8 cellular contexts compared by ENCODE assay signal in genomic region chr3:20039765-20040475, GRCh38. TPM values are rescaled to one million over a fixed set of nuclear protein-coding genes. Genes with fewer than 3 reads are reported as not detected.
DNase-seq lines count a peak whose midpoint lies in the region; ATAC-seq and TF ChIP-seq lines count a peak whose summit lies in the region.

Gene KAT2B, plus strand, starts transcription at chr3:20040446. Its CDS starts 32 bp downstream, at chr3:20040478.

- BruUV-seq in OCI-LY7 (replicated peaks; lab: Mats Ljungman, UMichigan), result no TSS peak

- H3K36me3 Mint-ChIP-seq in activated T-cell treated with anti-CD3 and anti-CD28 coated beads, Interleukin-2, amount 50 U/mL, for 24 hours (ENCODE audit: low read depth), result peaks cover 5% of the 10 kb centered on the region

- no peaks in the 10 kb centered on the region for H3K9me2 ChIP-seq in OCI-LY7 (ENCODE audit: insufficient read depth, low read length)

- no peaks in the 10 kb centered on the region for H3K27me3 Mint-ChIP-seq in activated T-cell treated with anti-CD3 and anti-CD28 coated beads, Interleukin-2, amount 50 U/mL, for 24 hours

- intact Hi-C loops in OCI-LY7 (cut with micrococcal nuclease; ENCODE audit: unreplicated experiment), result loop anchor here (1.0 to 10.0 kb wide), 5 partner anchors 8 to 1295 kb away; partner anchors contain the start of gene SGO1

- H3K36me3 ChIP-seq in OCI-LY7 (ENCODE audit: insufficient read depth, low read length) (no peaks in the 10 kb centered on the region), esophagus (ENCODE audit: control insufficient read depth in 2 of 2, insufficient read depth in 2 of 2, low read length in 1 of 2) (no peaks in the 10 kb centered on the region), muscle layer of duodenum (ENCODE audit: control insufficient read depth in 1 of 2, insufficient read depth in 2 of 2, low read length in 2 of 2) (no peaks in the 10 kb centered on the region)

- H3K4me1 Mint-ChIP-seq in activated T-cell treated with anti-CD3 and anti-CD28 coated beads, Interleukin-2, amount 50 U/mL, for 24 hours (ENCODE audit: low read depth), result peaks cover 59% of the 10 kb centered on the region

- DNase-seq in CD1c-positive myeloid dendritic cell (ENCODE audit: extremely low spot score), result peak; percentile 82
- DNase-seq in OCI-LY7 (ENCODE audit: low spot score), result peak; percentile 93
- DNase-seq in activated T-cell treated with anti-CD3 and anti-CD28 coated beads, Interleukin-2, amount 50 U/mL, for 24 hours, result peak; percentile 91
- DNase-seq in stimulated activated CD8-positive, alpha-beta memory T cell treated with anti-CD3 and anti-CD28 coated beads, Interleukin-7, amount 100 ng/mL, for 48 hours (ENCODE audit: extremely low read depth in 1 of 2, low read depth in 1 of 2), result peak; percentile 67 to 68

- H3K9me3 ChIP-seq in OCI-LY7 (ENCODE audit: low read length), result no peaks in the 10 kb centered on the region
- no peaks in the 10 kb centered on the region for H3K9me3 ChIP-seq in esophagus (ENCODE audit: control insufficient read depth in 2 of 2, insufficient read depth in 1 of 2, low read depth in 1 of 2, low read length in 1 of 2)
- H3K9me3 ChIP-seq in muscle layer of duodenum (ENCODE audit: control insufficient read depth in 1 of 2, low read length in 2 of 2), result no peaks in the 10 kb centered on the region

- POLR2A ChIA-PET in OCI-LY7 (lab: Charles Lee), result interaction anchor here (2.3 to 2.5 kb wide), 2 partner anchors 12 to 145 kb away, joined by 6 to 29 read pairs; partner anchors contain the start of gene SGO1

- H2AFZ ChIP-seq in OCI-LY7 (ENCODE audit: low read length), result peak within 1 kb of the TSS; percentile 93

- H3K4me3 ChIP-seq in OCI-LY7 (ENCODE audit: low read depth, low read length, poor library complexity, severe bottlenecking) (peak within 1 kb of the TSS; percentile 94), esophagus (ENCODE audit: low read depth in 1 of 2, low read length in 2 of 2) (peak within 1 kb of the TSS; percentile 81 to 91), muscle layer of duodenum (ENCODE audit: low read depth in 1 of 2, low read length in 2 of 2) (peak within 1 kb of the TSS; percentile 80 to 91)

- H3K79me2 ChIP-seq in OCI-LY7 (ENCODE audit: insufficient read depth, low read depth, low read length), result peaks cover 35% of the 10 kb centered on the region

- peak within 1 kb of the TSS; percentile 93 for H3K27ac ChIP-seq in OCI-LY7 (ENCODE audit: low read depth, low read length, poor library complexity, severe bottlenecking)
- peak within 1 kb of the TSS; percentile 90 to 94 for H3K27ac ChIP-seq in esophagus (ENCODE audit: low read depth in 2 of 2, low read length in 1 of 2)
- peak within 1 kb of the TSS; percentile 82 for H3K27ac ChIP-seq in muscle layer of duodenum (ENCODE audit: low read length)

- H3K4me3 Mint-ChIP-seq in activated T-cell treated with anti-CD3 and anti-CD28 coated beads, Interleukin-2, amount 50 U/mL, for 24 hours, result peak within 1 kb of the TSS; percentile 91

- H3K4me1 ChIP-seq in OCI-LY7 (ENCODE audit: insufficient read depth, low read length, poor library complexity, severe bottlenecking) (peaks cover 51% of the 10 kb centered on the region), esophagus (ENCODE audit: control insufficient read depth in 2 of 2, insufficient read depth in 2 of 2, low read length in 1 of 2) (peaks cover 0 to 6% of the 10 kb centered on the region in 2 donors), muscle layer of duodenum (ENCODE audit: control insufficient read depth in 1 of 2, insufficient read depth in 2 of 2, low read length in 2 of 2) (peaks cover 8 to 22% of the 10 kb centered on the region in 2 donors)

- peaks cover 7% of the 10 kb centered on the region; the same call in 1 of the 2 replicates for H4K20me1 ChIP-seq in OCI-LY7 (ENCODE audit: insufficient read depth, low read length)

- H3K27me3 ChIP-seq in esophagus (ENCODE audit: control insufficient read depth in 1 of 2, insufficient read depth in 2 of 2, low read length in 2 of 2) (no peaks in the 10 kb centered on the region), muscle layer of duodenum (ENCODE audit: low read depth, low read length) (no peaks in the 10 kb centered on the region)

- CTCF ChIA-PET in OCI-LY7 (lab: Charles Lee; ENCODE audit: unreplicated experiment), result no interaction called here

- ATAC-seq in GM19324 (IDR thresholded peaks at IDR 0.05; ENCODE audit: low FRiP score, unreplicated experiment) (peak; percentile 71), HG03469 (IDR thresholded peaks at IDR 0.05; ENCODE audit: unreplicated experiment) (peak; percentile 49)

- peak; percentile 78 for TF ChIP-seq CTCF in OCI-LY7 (conservative IDR thresholded peaks at IDR 0.05; ENCODE audit: low read length)

- WGBS in esophagus, 2 donors, result 0 to 1% methylated on average over 31 to 64 of the region's 66 CpGs

- H3K27ac Mint-ChIP-seq in activated T-cell treated with anti-CD3 and anti-CD28 coated beads, Interleukin-2, amount 50 U/mL, for 24 hours, result peak within 1 kb of the TSS; percentile 94

- H3K4me2 ChIP-seq in OCI-LY7 (ENCODE audit: low read length), result peak within 1 kb of the TSS; percentile 92

- H3K9me3 Mint-ChIP-seq in activated T-cell treated with anti-CD3 and anti-CD28 coated beads, Interleukin-2, amount 50 U/mL, for 24 hours, result no peaks in the 10 kb centered on the region

RNA-seq across cellular contexts. Expression of gene KAT2B, which starts in this region (rescaled TPM):
- 19.2 and 24.2 TPM in 2 replicates for total RNA-seq in OCI-LY7 (2014; rRNA removed; shearing (Covaris generic))
- 32.9 and 33.4 TPM in 2 replicates for total RNA-seq in OCI-LY7 (2022)
- polyA plus RNA-seq in esophagus, result 10 to 100 TPM; 11.9 to 20.1 TPM

Comparison
In these comparisons a context has a peak if more than half of its experiments do, and no peak if none do; other contexts are left out.
1. Peak in every context shown above with its lines: DNase-seq, ATAC-seq, H3K4me3 ChIP-seq and H3K27ac ChIP-seq.